1 cellular context compared by ENCODE assay signal in genomic region chrX:24465524-24465850, GRCh38.
TF ChIP-seq lines count a peak whose summit lies in the region.

No MANE protein-coding gene starts in this region.

TF ChIP-seq in H1, 55 proteins besides CTCF, POLR2A, EP300 and RAD21:
- TF ChIP-seq CEBPB (IDR thresholded peaks at IDR 0.05; ENCODE audit: low read depth, low read length) (no peak), RFX5 (IDR thresholded peaks at IDR 0.05; ENCODE audit: borderline replicate concordance, low read depth, low read length) (no peak), KDM4A (IDR thresholded peaks at IDR 0.05; ENCODE audit: low read depth, low read length, severe bottlenecking) (peak; percentile 10), TAF7 (optimal IDR thresholded peaks at IDR 0.05; ENCODE audit: borderline replicate concordance, low read depth, low read length) (no peak), HDAC6 (IDR thresholded peaks at IDR 0.05; ENCODE audit: low read depth, low read length) (no peak), SIN3A (conservative IDR thresholded peaks at IDR 0.05 in 1 of 2, IDR thresholded peaks at IDR 0.05 in 1 of 2; ENCODE audit: low read depth in 1 of 2, low read length in 2 of 2) (no peak), ATF2 (IDR thresholded peaks at IDR 0.05; ENCODE audit: low read length) (no peak), E2F6 (IDR thresholded peaks at IDR 0.05) (no peak), NRF1 (IDR thresholded peaks at IDR 0.05; ENCODE audit: low read depth, low read length) (no peak), YY1 (IDR thresholded peaks at IDR 0.05; ENCODE audit: low read depth, low read length) (0 out of 2 replicates have a peak, but pooled peaks have one; percentile 22), BACH1 (IDR thresholded peaks at IDR 0.05; ENCODE audit: low read length) (no peak), PHF8 (conservative IDR thresholded peaks at IDR 0.05; ENCODE audit: low read depth, low read length) (0 out of 2 replicates have a peak, but pooled peaks have one; percentile 6), ASH2L (IDR thresholded peaks at IDR 0.05; ENCODE audit: low read length) (peak; percentile 20), KDM1A (IDR thresholded peaks at IDR 0.05; ENCODE audit: borderline replicate concordance, low read length) (no peak)
TF ChIP-seq in H1: peak in this region for 4.
